ENCODE assay signal across 8 cellular contexts in genomic region chr1:160376525-160377131, GRCh38. TPM values are rescaled to one million over a fixed set of nuclear protein-coding genes. Genes with fewer than 3 reads are reported as not detected.
DNase-seq lines count a peak whose midpoint lies in the region; ATAC-seq and TF ChIP-seq lines count a peak whose summit lies in the region.

No MANE protein-coding gene starts in this region.

- 29 to 67% methylated on average over 1 to 4 of the region's 5 CpGs for WGBS in mesodermal cell (ENCODE audit: insufficient coverage in 2 of 2), 2 experiments

- H3K9me3 Mint-ChIP-seq in T-cell, result no peaks in the 10 kb centered on the region

- H3K36me3 ChIP-seq in H7 (replicated peaks; ENCODE audit: control insufficient read depth, insufficient read depth, low read length) (no peaks in the 10 kb centered on the region), mesodermal cell (ENCODE audit: control insufficient read depth, insufficient read depth, low read length) (no peaks in the 10 kb centered on the region), uterus (no peaks in the 10 kb centered on the region)

- no peak overlapping the region for H3K27ac Mint-ChIP-seq in T-cell

- H3K27me3 Mint-ChIP-seq in T-cell, result peaks cover 0 to 3% of the 10 kb centered on the region in 2 donors

- H3K9me3 ChIP-seq in mesodermal cell (ENCODE audit: control insufficient read depth, low read length), result no peaks in the 10 kb centered on the region
- H3K9me3 ChIP-seq in uterus, result no peaks in the 10 kb centered on the region

- CTCF ChIA-PET in T-cell (lab: Charles Lee), result interaction anchor here (0.7 to 1.4 kb wide), 11 partner anchors 10 to 291 kb away, joined by 3 to 6 read pairs (median 3); partner anchors contain the start of gene CASQ1 (in 1 of the 2)

- H3K27me3 ChIP-seq in H7 (ENCODE audit: control insufficient read depth, insufficient read depth, low read length) (no peaks in the 10 kb centered on the region), uterus (no peaks in the 10 kb centered on the region)

- H3K4me3 Mint-ChIP-seq in T-cell, result peak overlapping the region in 1 of 3 donors; percentile 8

- H3K4me1 ChIP-seq in mesodermal cell (ENCODE audit: control insufficient read depth, insufficient read depth, low read length, poor library complexity, severe bottlenecking), result peaks cover 18% of the 10 kb centered on the region
- H3K4me1 ChIP-seq in uterus, result no peaks in the 10 kb centered on the region

- POLR2A ChIA-PET in T-cell (lab: Charles Lee), result interaction anchor here in 1 of 2 donors (0.6 kb wide), 1 partner anchor 64 kb away, joined by 7 read pairs; no protein-coding TSS in a partner anchor

- H3K27ac ChIP-seq in mesodermal cell (ENCODE audit: low read depth, low read length, severe bottlenecking) (peak overlapping the region; percentile 63), uterus (no peak overlapping the region)

- intact Hi-C loops in uterus (cut with DNase I; ENCODE audit: low total_unique reads), result no loop called here

- peaks cover 14 to 15% (median 14%) of the 10 kb centered on the region in 3 donors for H3K4me1 Mint-ChIP-seq in T-cell

- DNase-seq in DMS53 treated with DMSO at 0.1 percent for 48 hours (lab: John Stamatoyannopoulos, UW; ENCODE audit: unreplicated experiment), result peak; percentile 72
- peak; percentile 79 for DNase-seq in H7
- DNase-seq in NCI-H146 treated with DMSO at 0.1 percent for 48 hours (lab: John Stamatoyannopoulos, UW; ENCODE audit: unreplicated experiment), result peak; percentile 53
- DNase-seq in T-cell, result peak in 5 of 34 experiments; percentile 9 to 33 (median 20)
- DNase-seq in epithelial cell of proximal tubule (ENCODE audit: low read depth), result peak; percentile 15
- DNase-seq in uterus, result peak in 1 of 2 donors; percentile 28

- TF ChIP-seq POLR2A in uterus (IDR thresholded peaks at IDR 0.05), result no peak

- ATAC-seq in T-cell (replicated peaks in 1 of 4) (peak; percentile 74 to 76 (median 76)), HG03460 (IDR thresholded peaks at IDR 0.05; ENCODE audit: unreplicated experiment) (no peak)

- H3K4me3 ChIP-seq in H7 (ENCODE audit: insufficient read depth, low read depth, low read length), result no peak overlapping the region
- no peak overlapping the region for H3K4me3 ChIP-seq in epithelial cell of proximal tubule (ENCODE audit: low read depth, low read length)
- H3K4me3 ChIP-seq in mesodermal cell (ENCODE audit: extremely low read depth, insufficient read depth, low read length, poor library complexity, severe bottlenecking), result no peak overlapping the region
- no peak overlapping the region for H3K4me3 ChIP-seq in uterus

- TF ChIP-seq CTCF in epithelial cell of proximal tubule (conservative IDR thresholded peaks at IDR 0.05; ENCODE audit: low read depth, low read length) (peak; percentile 96), uterus (IDR thresholded peaks at IDR 0.05) (peak; percentile 58 to 89 (median 83))

- H3K36me3 Mint-ChIP-seq in T-cell, result no peaks in the 10 kb centered on the region

RNA-seq across cellular contexts. Expression of gene NHLH1, which starts 9.8 kb away (rescaled TPM):
- 0.21 and 0.30 TPM in 2 replicates for total RNA-seq in H7 (2014; rRNA removed; shearing (Covaris generic))
- total RNA-seq in T-cell, result under 1 TPM in 3 of 5 donors, not detected in 2; 0.16 to 0.38 (median 0.38) TPM
- total RNA-seq in epithelial cell of proximal tubule, result not detected in 2 replicates
- 1.1 TPM for polyA plus RNA-seq in mesodermal cell (2013, experiment 1 of 2)
- polyA plus RNA-seq in mesodermal cell (2013, experiment 2 of 2), result 0.81 TPM
- total RNA-seq in uterus, result not detected

RNA-seq across cellular contexts. Expression of gene VANGL2, which starts 23.7 kb away (rescaled TPM):
- total RNA-seq in H7 (2014; rRNA removed; shearing (Covaris generic)), result 32.7 and 36.9 TPM in 2 replicates
- total RNA-seq in T-cell, result under 1 TPM in 3 of 5 donors, not detected in 2; 0.16 to 0.26 (median 0.20) TPM
- 5.6 and 7.2 TPM in 2 replicates for total RNA-seq in epithelial cell of proximal tubule
- polyA plus RNA-seq in mesodermal cell (2013, experiment 1 of 2), result 36.1 TPM
- 28.8 TPM for polyA plus RNA-seq in mesodermal cell (2013, experiment 2 of 2)
- total RNA-seq in uterus, result 10 to 100 TPM in 1 of 4 donors, 1 to 10 TPM in 2, under 1 TPM in 1; 0.26 to 14.1 (median 4.7) TPM

RNA-seq across cellular contexts. Expression of gene NCSTN, which starts 33.4 kb away (rescaled TPM):
- 83.4 and 94.3 TPM in 2 replicates for total RNA-seq in H7 (2014; rRNA removed; shearing (Covaris generic))
- total RNA-seq in T-cell (10 to 100 TPM; 62.2 to 78.9 (median 71.8) TPM), epithelial cell of proximal tubule (55.7 and 57.0 TPM in 2 replicates), uterus (10 to 100 TPM; 18.2 to 69.1 (median 56.4) TPM)
- polyA plus RNA-seq in mesodermal cell (2013, experiment 1 of 2), result 98.1 TPM
- polyA plus RNA-seq in mesodermal cell (2013, experiment 2 of 2), result 95.6 TPM

RNA-seq across cellular contexts. Expression of gene COPA, which starts 33.6 kb away (rescaled TPM):
- 167 and 175 TPM in 2 replicates for total RNA-seq in H7 (2014; rRNA removed; shearing (Covaris generic))
- 100 to 1,000 TPM; 106 to 126 (median 111) TPM for total RNA-seq in T-cell
- 89.7 and 96.7 TPM in 2 replicates for total RNA-seq in epithelial cell of proximal tubule
- 210 TPM for polyA plus RNA-seq in mesodermal cell (2013, experiment 1 of 2)
- 194 TPM for polyA plus RNA-seq in mesodermal cell (2013, experiment 2 of 2)
- total RNA-seq in uterus, result 100 to 1,000 TPM in 2 of 4 donors, 10 to 100 TPM in 2; 71.2 to 211 (median 130) TPM
